ENCODE assay signal across 17 cellular contexts in genomic region chr5:56330806-56331205, GRCh38.
A peak's percentile ranks its signal among the peaks of the same experiment; 100 is the strongest.
DNase-seq lines count a peak whose midpoint lies in the region; ATAC-seq, FAIRE-seq and TF ChIP-seq lines count a peak whose summit lies in the region.
"Had no signal": no experiment of that assay in that cellular context is flagged by ENCODE, and none has a peak within 500 bp of the region (broad histone marks: within the 10 kb centered on the region; RNA-seq: fewer than 3 reads in every experiment).

No MANE protein-coding gene starts in this region.

- H3K4me3 Mint-ChIP-seq in CD4-positive, alpha-beta memory T cell = peak overlapping the region in 2 of 8 donors; percentile 9 to 20
- no peak overlapping the region for H3K4me3 Mint-ChIP-seq in activated B cell treated with CpG ODN at 0.5 μM for 24 hours

- H3K36me3 Mint-ChIP-seq in CD4-positive, alpha-beta memory T cell = peaks cover 5 to 6% of the 10 kb centered on the region in 2 donors
- H3K36me3 Mint-ChIP-seq in activated B cell treated with CpG ODN at 0.5 μM for 24 hours (ENCODE audit: low read depth) = peaks cover 7% of the 10 kb centered on the region
- H3K36me3 Mint-ChIP-seq: natural killer cell treated with Interleukin-12 subunit alpha and Interleukin-12 subunit beta and Interleukin-15 and Interleukin-18, amount 100 ng/mL, for 72 hours had no signal

- peaks cover 3 to 15% (median 10%) of the 10 kb centered on the region in 8 donors for H3K9me3 Mint-ChIP-seq in CD4-positive, alpha-beta memory T cell
- peaks cover 7% of the 10 kb centered on the region for H3K9me3 Mint-ChIP-seq in activated B cell treated with CpG ODN at 0.5 μM for 24 hours
- H3K9me3 Mint-ChIP-seq: natural killer cell treated with Interleukin-12 subunit alpha and Interleukin-12 subunit beta and Interleukin-15 and Interleukin-18, amount 100 ng/mL, for 72 hours had no signal

- FAIRE-seq in RCC 7860 (lab: Jason Lieb, UNC) = no peak
- FAIRE-seq: A204.1, colon, endometrium had no signal

- H3K27ac ChIP-seq in CD4-positive, alpha-beta memory T cell (ENCODE audit: low read depth, low read length) = no peak overlapping the region
- H3K27ac ChIP-seq in mesodermal cell (ENCODE audit: low read depth, low read length, severe bottlenecking) = peak overlapping the region; percentile 89
- H3K27ac ChIP-seq: ascending aorta, left lung, stomach, vagina had no signal

- peak overlapping the region in 5 of 7 donors; percentile 59 to 76 (median 73) for H3K27ac Mint-ChIP-seq in CD4-positive, alpha-beta memory T cell
- peak overlapping the region; percentile 89 for H3K27ac Mint-ChIP-seq in activated B cell treated with CpG ODN at 0.5 μM for 24 hours
- H3K27ac Mint-ChIP-seq: progenitor cell of endocrine pancreas had no signal

- H3K36me3 ChIP-seq in CD4-positive, alpha-beta memory T cell (ENCODE audit: insufficient read depth, low read length) = no peaks in the 10 kb centered on the region
- H3K36me3 ChIP-seq in mesodermal cell (ENCODE audit: control insufficient read depth, insufficient read depth, low read length) = no peaks in the 10 kb centered on the region
- H3K36me3 ChIP-seq: ascending aorta, left lung, stomach, vagina had no signal

- H3K4me1 ChIP-seq in CD4-positive, alpha-beta memory T cell (ENCODE audit: insufficient read depth, low read length) = peaks cover 56% of the 10 kb centered on the region
- peaks cover 52% of the 10 kb centered on the region for H3K4me1 ChIP-seq in mesodermal cell (ENCODE audit: control insufficient read depth, insufficient read depth, low read length, poor library complexity, severe bottlenecking)
- H3K4me1 ChIP-seq: left lung, vagina had no signal

- no peaks in the 10 kb centered on the region for H3K27me3 ChIP-seq in CD4-positive, alpha-beta memory T cell (ENCODE audit: insufficient read depth, low read length)
- H3K27me3 ChIP-seq: ascending aorta, left lung, stomach, vagina had no signal

- H3K4me3 ChIP-seq in CD4-positive, alpha-beta memory T cell (ENCODE audit: low read length in 2 of 2) = no peak overlapping the region
- no peak overlapping the region for H3K4me3 ChIP-seq in mesodermal cell (ENCODE audit: extremely low read depth, insufficient read depth, low read length, poor library complexity, severe bottlenecking)
- H3K4me3 ChIP-seq: ascending aorta, left lung, stomach, vagina had no signal

- POLR2A ChIA-PET in CD4-positive, alpha-beta memory T cell (lab: Charles Lee; ENCODE audit: partially characterized antibody) = interaction anchor here (2.5 to 4.3 kb wide), 2 partner anchors 13 to 149 kb away, joined by 14 to 24 read pairs; no protein-coding TSS in a partner anchor
- POLR2A ChIA-PET in activated B cell treated with CpG ODN at 0.5 μM for 24 hours (lab: Charles Lee) = interaction anchor here (0.7 to 2.4 kb wide), 3 partner anchors 12 to 149 kb away, joined by 4 to 11 read pairs (median 6); no protein-coding TSS in a partner anchor

- intact Hi-C loops in CD4-positive, alpha-beta memory T cell (cut with micrococcal nuclease) = no loop called here
- intact Hi-C loops in activated B cell treated with CpG ODN at 0.5 μM for 24 hours (cut with micrococcal nuclease) = no loop called here

- H3K4me1 Mint-ChIP-seq in CD4-positive, alpha-beta memory T cell = peaks cover 43 to 63% (median 52%) of the 10 kb centered on the region in 4 donors
- peaks cover 60% of the 10 kb centered on the region for H3K4me1 Mint-ChIP-seq in activated B cell treated with CpG ODN at 0.5 μM for 24 hours

- no peak for ATAC-seq in activated B cell treated with CpG ODN at 0.5 μM for 24 hours (ENCODE audit: low read depth)
- ATAC-seq: left lung; natural killer cell treated with Interleukin-12 subunit alpha and Interleukin-12 subunit beta and Interleukin-15 and Interleukin-18, amount 100 ng/mL, for 72 hours had no signal

- peak; percentile 49 for DNase-seq in NCI-H82 (lab: John Stamatoyannopoulos, UW)
- DNase-seq in NCI-H82 treated with DMSO at 0.1 percent for 48 hours (lab: John Stamatoyannopoulos, UW; ENCODE audit: unreplicated experiment) = no peak
- no peak for DNase-seq in CD4-positive, alpha-beta memory T cell
- DNase-seq in activated B cell treated with CpG ODN at 0.5 μM for 24 hours = no peak
- no peak for DNase-seq in NCI-H128 (lab: John Stamatoyannopoulos, UW; ENCODE audit: unreplicated experiment)
- no peak for DNase-seq in RCC 7860 (ENCODE audit: low spot score)
- DNase-seq in NCI-H2227 treated with DMSO at 0.1 percent for 48 hours (lab: John Stamatoyannopoulos, UW) = no peak
- DNase-seq: left lung, stomach had no signal

- no CpG with 5 or more reads among the region's 1 CpG for WGBS in mesodermal cell (ENCODE audit: insufficient coverage in 2 of 2), 2 experiments

- CTCF ChIA-PET in CD4-positive, alpha-beta memory T cell (lab: Charles Lee; ENCODE audit: partially characterized antibody) = interaction anchor here (1.8 kb wide), 1 partner anchor 14 kb away, joined by 3 read pairs; no protein-coding TSS in a partner anchor
- CTCF ChIA-PET in activated B cell treated with CpG ODN at 0.5 μM for 24 hours (lab: Charles Lee) = no interaction called here

- peaks cover 0 to 8% of the 10 kb centered on the region in 2 donors for H3K9me3 ChIP-seq in CD4-positive, alpha-beta memory T cell (ENCODE audit: control insufficient read depth in 1 of 2, low read length in 2 of 2)
- H3K9me3 ChIP-seq in mesodermal cell (ENCODE audit: control insufficient read depth, low read length) = peaks cover 23% of the 10 kb centered on the region
- H3K9me3 ChIP-seq: ascending aorta, vagina had no signal

- no peak for TF ChIP-seq CTCF in activated B cell treated with CpG ODN at 0.5 μM for 24 hours (IDR thresholded peaks at IDR 0.05)

- no peaks in the 10 kb centered on the region for H3K27me3 Mint-ChIP-seq in CD4-positive, alpha-beta memory T cell
- no peaks in the 10 kb centered on the region for H3K27me3 Mint-ChIP-seq in activated B cell treated with CpG ODN at 0.5 μM for 24 hours
